In the genomic region with DNA sequence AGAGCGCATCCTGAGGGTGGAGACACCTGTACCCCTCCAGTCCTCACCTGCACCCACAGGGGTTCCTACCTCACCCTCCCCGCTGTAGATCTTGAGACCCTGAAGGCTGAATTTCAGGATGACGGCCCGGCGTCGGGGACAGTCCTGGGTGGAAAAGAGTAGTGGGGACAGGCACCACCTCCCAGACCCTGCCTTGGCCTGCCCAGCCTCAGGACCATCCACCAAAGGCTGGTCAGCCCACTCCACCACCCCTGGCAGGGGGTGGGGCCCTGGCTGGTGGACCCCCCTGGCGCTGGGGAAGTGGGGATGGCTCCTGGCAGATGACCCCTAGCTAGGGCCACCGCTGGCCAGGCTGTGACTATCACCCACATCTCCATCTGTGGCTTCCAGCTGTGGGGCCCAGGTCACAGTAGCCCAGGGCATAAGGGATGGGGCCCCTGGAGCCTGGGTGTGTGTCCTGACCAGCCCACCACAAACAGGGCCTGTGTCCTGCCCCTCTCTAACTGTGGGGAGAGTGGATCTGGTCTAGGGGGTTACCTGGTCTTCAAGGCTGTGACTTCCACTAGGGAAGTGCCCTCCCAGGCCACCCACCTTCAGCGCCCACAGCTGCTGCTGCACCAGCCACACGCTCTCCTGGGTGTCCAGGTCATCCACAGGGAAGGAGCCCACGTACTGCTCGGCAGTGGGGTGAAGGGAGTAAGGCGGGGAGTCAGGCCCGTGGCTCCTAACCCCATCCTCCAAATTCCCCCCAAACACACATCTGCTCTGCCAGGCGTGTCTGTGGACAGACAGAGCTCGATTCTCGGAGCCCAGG, we compare ENCODE assay signal across 19 cellular contexts. TPM values are rescaled to one million over a fixed set of nuclear protein-coding genes. Genes with fewer than 3 reads are reported as not detected.
DNase-seq lines count a peak whose midpoint lies in the region; ATAC-seq, FAIRE-seq and TF ChIP-seq lines count a peak whose summit lies in the region.
"Had no signal": no experiment of that assay in that cellular context is flagged by ENCODE, and none has a peak within 500 bp of the region (broad histone marks: within the 10 kb centered on the region; RNA-seq: fewer than 3 reads in every experiment).

No MANE protein-coding gene starts in this region.

- H3K9me3 ChIP-seq in heart left ventricle (no peaks in the 10 kb centered on the region), K562 (replicated peaks; ENCODE audit: control insufficient read depth, insufficient read depth, low read depth, low read length) (no peaks in the 10 kb centered on the region; the same call in 1 of the 2 replicates), MM.1S (replicated peaks; ENCODE audit: insufficient read depth, low read length) (no peaks in the 10 kb centered on the region)
- H3K9me3 ChIP-seq: body of pancreas had no signal

- no peak for TF ChIP-seq EP300 in K562 (IDR thresholded peaks at IDR 0.05; ENCODE audit: low read length)

- TF ChIP-seq POLR2A in heart left ventricle (IDR thresholded peaks at IDR 0.05) (no peak), K562 (conservative IDR thresholded peaks at IDR 0.05) (no peak)

- no peak overlapping the region; a peak in 1 of 4 replicates for H3K9ac ChIP-seq in K562 (ENCODE audit: insufficient read depth in 1 of 2, low read depth in 2 of 2, low read length in 2 of 2)
- H3K9ac ChIP-seq in MM.1S (ENCODE audit: low read length): no peak overlapping the region

- H3K27ac Mint-ChIP-seq in type B pancreatic cell: no peak overlapping the region
- H3K27ac Mint-ChIP-seq: immature natural killer cell had no signal

- peaks cover 4 to 42% (median 20%) of the 10 kb centered on the region in 9 donors for H3K27me3 ChIP-seq in heart left ventricle
- peaks cover 3 to 66% of the 10 kb centered on the region in 2 experiments; a peak in 4 of 5 replicates for H3K27me3 ChIP-seq in K562 (ENCODE audit: control insufficient read depth in 2 of 2, insufficient read depth in 2 of 2, low read length in 2 of 2)
- H3K27me3 ChIP-seq in MM.1S (replicated peaks; ENCODE audit: insufficient read depth, low read length): peaks cover 96% of the 10 kb centered on the region

- H3K79me2 ChIP-seq in K562 (ENCODE audit: control insufficient read depth, insufficient read depth, low read length) (no peaks in the 10 kb centered on the region), MM.1S (ENCODE audit: low read length) (no peaks in the 10 kb centered on the region)

- H3K4me2 ChIP-seq in K562 (ENCODE audit: insufficient read depth, low read length) (no peak overlapping the region), MM.1S (ENCODE audit: low read depth, low read length) (no peak overlapping the region)

- H3K4me3 Mint-ChIP-seq in type B pancreatic cell: no peak overlapping the region
- H3K4me3 Mint-ChIP-seq: activated T-cell treated with anti-CD3 and anti-CD28 coated beads, Interleukin-2, amount 50 U/mL, for 4 hours; immature natural killer cell had no signal

- H3F3A ChIP-seq in MM.1S (ENCODE audit: insufficient read depth, low read length): no peaks in the 10 kb centered on the region

- 89 to 97% (median 91%) methylated on average over 11 to 17 of the region's 17 CpGs for WGBS in heart left ventricle, 4 donors
- WGBS in K562 (ENCODE audit: insufficient coverage, low coverage, missing lambda C conversion rate): 15% methylated on average over 17 of the region's 17 CpGs

- peaks cover 8% of the 10 kb centered on the region for H3K4me1 Mint-ChIP-seq in type B pancreatic cell (ENCODE audit: unreplicated experiment)

- H2AFZ ChIP-seq in K562 (ENCODE audit: low read depth, low read length) (no peak overlapping the region), MM.1S (ENCODE audit: low read length) (no peak overlapping the region)

- H3K4me3 ChIP-seq in heart left ventricle: no peak overlapping the region
- no peak overlapping the region for H3K4me3 ChIP-seq in K562
- H3K4me3 ChIP-seq in MM.1S (ENCODE audit: low read length): no peak overlapping the region
- H3K4me3 ChIP-seq: body of pancreas had no signal

- TF ChIP-seq CTCF in heart left ventricle (IDR thresholded peaks at IDR 0.05) (no peak), K562 (IDR thresholded peaks at IDR 0.05 in 2 of 3, conservative IDR thresholded peaks at IDR 0.05 in 1 of 3; ENCODE audit: insufficient read depth in 2 of 3, low read depth in 1 of 3, low read length in 3 of 3) (no peak), type B pancreatic cell (conservative IDR thresholded peaks at IDR 0.05) (no peak), MM.1S (IDR thresholded peaks at IDR 0.05; ENCODE audit: low read length) (no peak)

- no TSS peak for BruUV-seq in K562 (replicated peaks; lab: Mats Ljungman, UMichigan)

- in situ Hi-C loops in K562 (cut with MboI): no loop called here

- peaks cover 33% of the 10 kb centered on the region for H3K27me3 Mint-ChIP-seq in type B pancreatic cell

- H3K4me1 ChIP-seq in heart left ventricle: peaks cover 0 to 17% (median 3%) of the 10 kb centered on the region in 12 donors
- H3K4me1 ChIP-seq in K562 (replicated peaks in 1 of 2; ENCODE audit: control insufficient read depth in 2 of 2, insufficient read depth in 2 of 2, low read length in 2 of 2): peaks cover 0 to 60% of the 10 kb centered on the region in 2 experiments; a peak in 2 of 5 replicates
- no peaks in the 10 kb centered on the region for H3K4me1 ChIP-seq in MM.1S (ENCODE audit: low read length)

- no peaks in the 10 kb centered on the region for H3K9me2 ChIP-seq in MM.1S (replicated peaks; ENCODE audit: insufficient read depth, low read length)

- H3K36me3 Mint-ChIP-seq in type B pancreatic cell: no peaks in the 10 kb centered on the region
- H3K36me3 Mint-ChIP-seq: immature natural killer cell had no signal

- H3K27ac ChIP-seq in heart left ventricle (no peak overlapping the region), K562 (ENCODE audit: extremely low read depth, low read depth, low read length) (no peak overlapping the region), MM.1S (ENCODE audit: low read length) (no peak overlapping the region)
- H3K27ac ChIP-seq: body of pancreas, C4-2B had no signal

- H3K36me3 ChIP-seq in heart left ventricle: no peaks in the 10 kb centered on the region
- no peaks in the 10 kb centered on the region for H3K36me3 ChIP-seq in K562 (ENCODE audit: control insufficient read depth, insufficient read depth, low read length)
- no peaks in the 10 kb centered on the region for H3K36me3 ChIP-seq in MM.1S (replicated peaks; ENCODE audit: insufficient read depth, low read length)

- intact Hi-C loops in left ventricle myocardium superior (cut with micrococcal nuclease) (no loop called here), heart left ventricle (cut with DNase I) (loop anchor here in 1 of 10 donors (10.0 kb wide), 1 partner anchor 212 kb away; no protein-coding TSS in a partner anchor), K562 (cut with micrococcal nuclease) (no loop called here)

- POLR2A ChIA-PET in K562 (lab: Yijun Ruan, JAX) (interaction anchor here (0.6 to 2.1 kb wide), 2 partner anchors 9 to 348 kb away, joined by 3 to 9 read pairs; a partner anchor contains a TSS), HEK293T (lab: Yijun Ruan, JAX) (no interaction called here)

- peaks cover 6% of the 10 kb centered on the region; the same call in 1 of the 2 replicates for H4K20me1 ChIP-seq in K562 (replicated peaks; ENCODE audit: control insufficient read depth, insufficient read depth, low read length)
- no peaks in the 10 kb centered on the region for H4K20me1 ChIP-seq in MM.1S (ENCODE audit: insufficient read depth, low read length)

- peak; percentile 11 for DNase-seq in left ventricle myocardium superior
- no peak for DNase-seq in heart left ventricle
- DNase-seq in K562 (ENCODE audit: extremely low read depth in 1 of 4, low spot score in 3 of 4): no peak
- peak; percentile 77 for DNase-seq in mesenteric fat pad (ENCODE audit: low spot score)
- DNase-seq in type B pancreatic cell (ENCODE audit: extremely low spot score, unreplicated experiment): peak; percentile 66
- DNase-seq in HEK293T (ENCODE audit: extremely low spot score): no peak
- DNase-seq in NCI-H2081 treated with DMSO at 0.1 percent for 48 hours (lab: John Stamatoyannopoulos, UW): no peak
- no peak for DNase-seq in MM.1S
- DNase-seq: ACHN; activated CD4-positive, alpha-beta T cell treated with anti-CD3 and anti-CD28 coated beads, Interleukin-2, amount 50 U/mL, for 4 hours; activated T-cell treated with anti-CD3 and anti-CD28 coated beads, Interleukin-2, amount 50 U/mL, for 4 hours; body of pancreas; immature natural killer cell; KG1; NCI-H1694; SHP77 treated with DMSO at 0.1 percent for 48 hours had no signal

- CTCF ChIA-PET in K562 (lab: Yijun Ruan, JAX; ENCODE audit: low intra/inter-chr PET ratio) (no interaction called here), HEK293T (lab: Yijun Ruan, JAX) (no interaction called here)

- FAIRE-seq in K562 (lab: Jason Lieb, UNC): no peak
- FAIRE-seq: D721Med had no signal

- H3K9me3 Mint-ChIP-seq in type B pancreatic cell: no peaks in the 10 kb centered on the region
- H3K9me3 Mint-ChIP-seq: activated T-cell treated with anti-CD3 and anti-CD28 coated beads, Interleukin-2, amount 50 U/mL, for 4 hours; immature natural killer cell had no signal

- no peaks in the 10 kb centered on the region for H3K9me1 ChIP-seq in K562 (ENCODE audit: control insufficient read depth, insufficient read depth, low read length)

- TF ChIP-seq RAD21 in K562 (CRISPR knock-in tag; conservative IDR thresholded peaks at IDR 0.05 in 1 of 2, IDR thresholded peaks at IDR 0.05 in 1 of 2): no peak

- ATAC-seq in left ventricle myocardium superior (no peak), heart left ventricle (no peak), K562 (no peak)
- ATAC-seq: activated T-cell treated with anti-CD3 and anti-CD28 coated beads, Interleukin-2, amount 50 U/mL, for 4 hours; body of pancreas had no signal

RNA-seq across cellular contexts. Expression of a gene that starts 5.4 kb away (rescaled TPM):
- total RNA-seq in left ventricle myocardium superior (not detected), heart left ventricle (under 1 TPM in 2 of 9 donors, not detected in 7; 0.30 to 0.67 TPM), K562 (2014; rRNA removed) (not detected in 2 replicates), K562 (2014; rRNA removed; fragmentation: Illumina TruSeq; extraction: Trizol) (not detected in 2 replicates), K562 (2015; rRNA removed; fragmentation: Illumina TruSeq; extraction: Trizol) (0.04 TPM in 1 of 2 replicates, not detected in the other), K562 (2021) (0.11 TPM in 1 of 2 replicates, not detected in the other), mesenteric fat pad (0.22 TPM), type B pancreatic cell (ENCODE audit: low replicate concordance) (1.2 and 1.4 TPM in 2 replicates)
- polyA plus RNA-seq in heart left ventricle (10 to 100 TPM in 1 of 2 donors, not detected in 1; 12.4 TPM), K562 (2011; rRNA removed) (0.03 and 0.06 TPM in 2 replicates), K562 (2014; fragmentation: Illumina TruSeq; extraction: Trizol) (0.10 TPM in 1 of 2 replicates, not detected in the other), K562 (2014; fragmentation: Nextera tagmentation; extraction: Ambion mirVana) (not detected), K562 (2014; rRNA removed) (not detected in 2 replicates)
- total RNA-seq in K562 (2011; cell fraction: chromatin; rRNA removed; ENCODE audit: low replicate concordance): 0.25 TPM in 1 of 2 replicates, not detected in the other
- 0.17 and 0.26 TPM in 2 replicates for total RNA-seq in K562 (2011; cell fraction: nucleolus; rRNA removed)
- total RNA-seq in K562 (2011; cell fraction: nucleoplasm; rRNA removed): 0.22 TPM in 1 of 2 replicates, not detected in the other
- 0.03 TPM in 1 of 2 replicates, not detected in the other for polyA plus RNA-seq in K562 (2011; cell fraction: cytosol; rRNA removed)
- polyA plus RNA-seq in K562 (2011; cell fraction: nucleus; rRNA removed): 0.13 and 0.15 TPM in 2 replicates
- not detected in 2 replicates for polyA plus RNA-seq in K562 (2012)
- polyA minus RNA-seq in K562 (2011; rRNA and poly(A)+ RNA removed): not detected in 2 replicates
- polyA minus RNA-seq in K562 (2011; cell fraction: cytosol; rRNA and poly(A)+ RNA removed): not detected in 2 replicates
- 0.13 TPM in 1 of 2 replicates, not detected in the other for polyA minus RNA-seq in K562 (2011; cell fraction: nucleus; rRNA and poly(A)+ RNA removed)
- total RNA-seq: body of pancreas had no signal
- polyA plus RNA-seq: immature natural killer cell had no signal

RNA-seq across cellular contexts. Expression of a gene that starts 9.3 kb away (rescaled TPM):
- total RNA-seq in left ventricle myocardium superior: 3.5 TPM
- 1 to 10 TPM; 1.6 to 9.3 (median 3.2) TPM for total RNA-seq in heart left ventricle
- polyA plus RNA-seq in heart left ventricle: 1 to 10 TPM; 3.4 to 7.2 TPM
- total RNA-seq in K562 (2011; cell fraction: chromatin; rRNA removed; ENCODE audit: low replicate concordance): 0.69 TPM in 1 of 2 replicates, not detected in the other
- 0.50 and 0.66 TPM in 2 replicates for total RNA-seq in K562 (2011; cell fraction: nucleolus; rRNA removed)
- 0.22 TPM in 1 of 2 replicates, not detected in the other for total RNA-seq in K562 (2011; cell fraction: nucleoplasm; rRNA removed)
- 0.12 TPM in 1 of 2 replicates, not detected in the other for total RNA-seq in K562 (2014; rRNA removed)
- not detected in 2 replicates for total RNA-seq in K562 (2014; rRNA removed; fragmentation: Illumina TruSeq; extraction: Trizol)
- not detected in 2 replicates for total RNA-seq in K562 (2015; rRNA removed; fragmentation: Illumina TruSeq; extraction: Trizol)
- 0.11 and 0.47 TPM in 2 replicates for total RNA-seq in K562 (2021)
- 0.08 and 0.10 TPM in 2 replicates for polyA plus RNA-seq in K562 (2011; rRNA removed)
- polyA plus RNA-seq in K562 (2011; cell fraction: cytosol; rRNA removed): 0.06 and 0.31 TPM in 2 replicates
- 0.17 and 0.50 TPM in 2 replicates for polyA plus RNA-seq in K562 (2011; cell fraction: nucleus; rRNA removed)
- polyA plus RNA-seq in K562 (2012): 0.10 and 0.28 TPM in 2 replicates
- 0.04 TPM in 1 of 2 replicates, not detected in the other for polyA plus RNA-seq in K562 (2014; fragmentation: Illumina TruSeq; extraction: Trizol)
- polyA plus RNA-seq in K562 (2014; fragmentation: Nextera tagmentation; extraction: Ambion mirVana): under 1 TPM in 1 of 2 experiments, not detected in 1; 0.04 TPM
- polyA plus RNA-seq in K562 (2014; rRNA removed): 0.27 TPM in 1 of 2 replicates, not detected in the other
- 0.36 and 0.46 TPM in 2 replicates for polyA minus RNA-seq in K562 (2011; rRNA and poly(A)+ RNA removed)
- 0.29 TPM in 1 of 2 replicates, not detected in the other for polyA minus RNA-seq in K562 (2011; cell fraction: cytosol; rRNA and poly(A)+ RNA removed)
- polyA minus RNA-seq in K562 (2011; cell fraction: nucleus; rRNA and poly(A)+ RNA removed): 0.11 and 0.27 TPM in 2 replicates
- total RNA-seq in mesenteric fat pad: 4.6 TPM
- 0.69 and 2.1 TPM in 2 replicates for total RNA-seq in type B pancreatic cell (ENCODE audit: low replicate concordance)
- total RNA-seq: activated T-cell treated with anti-CD3 and anti-CD28 coated beads, Interleukin-2, amount 50 U/mL, for 4 hours; T-helper 1 cell treated with Interleukin-12 subunit alpha and Interleukin-12 subunit beta and Interleukin-4 antibody, amounts not matched to agents 30 ng/mL and 1 ng/mL, for 36 hours had no signal

RNA-seq across cellular contexts. Expression of a gene that starts 60.0 kb away (rescaled TPM):
- total RNA-seq in left ventricle myocardium superior (121 TPM), heart left ventricle (100 to 1,000 TPM in 7 of 9 donors, 10 to 100 TPM in 2; 90.1 to 152 (median 132) TPM), K562 (2014; rRNA removed) (238 and 258 TPM in 2 replicates), K562 (2014; rRNA removed; fragmentation: Illumina TruSeq; extraction: Trizol) (240 and 266 TPM in 2 replicates), K562 (2015; rRNA removed; fragmentation: Illumina TruSeq; extraction: Trizol) (214 and 223 TPM in 2 replicates), K562 (2021) (200 and 209 TPM in 2 replicates), mesenteric fat pad (149 TPM), type B pancreatic cell (ENCODE audit: low replicate concordance) (217 and 326 TPM in 2 replicates)
- polyA plus RNA-seq in heart left ventricle (10 to 100 TPM; 37.9 to 94.6 TPM), K562 (2011; rRNA removed) (334 and 405 TPM in 2 replicates), K562 (2014; fragmentation: Illumina TruSeq; extraction: Trizol) (217 and 270 TPM in 2 replicates), K562 (2014; fragmentation: Nextera tagmentation; extraction: Ambion mirVana) (10 to 100 TPM; 57.3 to 87.1 TPM), K562 (2014; rRNA removed) (481 and 513 TPM in 2 replicates)
- total RNA-seq in K562 (2011; cell fraction: chromatin; rRNA removed; ENCODE audit: low replicate concordance): 380 and 955 TPM in 2 replicates
- 300 and 376 TPM in 2 replicates for total RNA-seq in K562 (2011; cell fraction: nucleolus; rRNA removed)
- 522 and 634 TPM in 2 replicates for total RNA-seq in K562 (2011; cell fraction: nucleoplasm; rRNA removed)
- polyA plus RNA-seq in K562 (2011; cell fraction: cytosol; rRNA removed): 93.8 and 160 TPM in 2 replicates
- polyA plus RNA-seq in K562 (2011; cell fraction: nucleus; rRNA removed): 573 and 692 TPM in 2 replicates
- 167 and 255 TPM in 2 replicates for polyA plus RNA-seq in K562 (2012)
- polyA minus RNA-seq in K562 (2011; rRNA and poly(A)+ RNA removed): 178 and 222 TPM in 2 replicates
- 78.7 and 89.8 TPM in 2 replicates for polyA minus RNA-seq in K562 (2011; cell fraction: cytosol; rRNA and poly(A)+ RNA removed)
- 234 and 349 TPM in 2 replicates for polyA minus RNA-seq in K562 (2011; cell fraction: nucleus; rRNA and poly(A)+ RNA removed)

Comparison
In these comparisons a context has a peak if more than half of its experiments do, and no peak if none do; other contexts are left out.
1. DNase-seq: peak in left ventricle myocardium superior (single experiment), mesenteric fat pad (single experiment) and type B pancreatic cell (single experiment); none in heart left ventricle (0 of 5), K562 (0 of 4), HEK293T (single experiment), NCI-H2081 treated with DMSO at 0.1 percent for 48 hours (single experiment) and MM.1S (single experiment).